In genomic region chr6:166556336-166556735, GRCh38 we compare ENCODE assay signal across 14 cellular contexts. TPM values are rescaled to one million over a fixed set of nuclear protein-coding genes. Genes with fewer than 3 reads are reported as not detected.
DNase-seq lines count a peak whose midpoint lies in the region; ATAC-seq, FAIRE-seq and TF ChIP-seq lines count a peak whose summit lies in the region.
"Had no signal": no experiment of that assay in that cellular context is flagged by ENCODE, and none has a peak within 500 bp of the region (broad histone marks: within the 10 kb centered on the region; RNA-seq: fewer than 3 reads in every experiment).

No MANE protein-coding gene starts in this region.

- intact Hi-C loops in ascending aorta (cut with DNase I) (loop anchor here (1.0 to 5.0 kb wide), 4 partner anchors 42 to 174 kb away; partner anchors contain the start of gene MPC1), posterior vena cava (cut with DNase I) (no loop called here)

- H3K79me2 ChIP-seq in keratinocyte (ENCODE audit: control insufficient read depth, insufficient read depth, low read length), result no peaks in the 10 kb centered on the region

- peak; percentile 5 for ATAC-seq in GM18511 (IDR thresholded peaks at IDR 0.05; ENCODE audit: unreplicated experiment)
- ATAC-seq in HG02588 (IDR thresholded peaks at IDR 0.05; ENCODE audit: unreplicated experiment), result no peak

- dilution Hi-C loops in keratinocyte (cut with MboI; ENCODE audit: extremely low pct_ligation_motif_present, low sequenced_read_pairs), result no loop called here

- peak overlapping the region in 1 of 2 donors; percentile 35 for H3K4me3 ChIP-seq in ascending aorta
- H3K4me3 ChIP-seq in keratinocyte (ENCODE audit: control insufficient read depth in 2 of 3, extremely low read depth in 1 of 3, insufficient read depth in 2 of 3, low read depth in 1 of 3, low read length in 3 of 3), result no peak overlapping the region
- peak overlapping the region in 2 of 3 donors; percentile 14 to 34 for H3K4me3 ChIP-seq in skeletal muscle tissue (ENCODE audit: low read length in 3 of 3)
- H3K4me3 ChIP-seq: BLaER1 treated with 17β-estradiol and CSF1 and Interleukin-3, amounts not matched to agents 10 nM and 100 nM; HAP-1 had no signal

- DNase-seq in ascending aorta (ENCODE audit: low spot score in 2 of 2), result no peak
- DNase-seq in keratinocyte (ENCODE audit: low read depth, low spot score), result no peak
- DNase-seq in iPS-NIHi11 (ENCODE audit: low spot score), result no peak
- no peak for DNase-seq in posterior vena cava (ENCODE audit: low spot score)
- no peak for DNase-seq in SHP77 (lab: John Stamatoyannopoulos, UW)
- DNase-seq: activated CD4-positive, CD25-positive, alpha-beta regulatory T cell; activated T-cell treated with anti-CD3 and anti-CD28 coated beads, Interleukin-2, amount 50 U/mL, for 24 hours; erythroblast; naive thymus-derived CD4-positive, alpha-beta T cell had no signal

- no peaks in the 10 kb centered on the region for H3K9me1 ChIP-seq in keratinocyte (ENCODE audit: control insufficient read depth, extremely low read depth, insufficient read depth, low read length)

- H3K27ac ChIP-seq in ascending aorta (peak overlapping the region; percentile 66 to 77), keratinocyte (ENCODE audit: control insufficient read depth, insufficient read depth, low read length) (peak overlapping the region; percentile 83), skeletal muscle tissue (ENCODE audit: low read depth, low read length) (peak overlapping the region; percentile 91)

- no peak overlapping the region for H2AFZ ChIP-seq in keratinocyte (ENCODE audit: control insufficient read depth, low read length)

- TF ChIP-seq CTCF in ascending aorta (IDR thresholded peaks at IDR 0.05), result no peak
- TF ChIP-seq CTCF in keratinocyte (optimal IDR thresholded peaks at IDR 0.05 in 1 of 3, IDR thresholded peaks at IDR 0.05 in 1 of 3, conservative IDR thresholded peaks at IDR 0.05 in 1 of 3; ENCODE audit: extremely low read depth in 1 of 3, insufficient read depth in 2 of 3, low read length in 3 of 3), result no peak

- no peaks in the 10 kb centered on the region for H4K20me1 ChIP-seq in keratinocyte (ENCODE audit: control insufficient read depth, extremely low read depth, insufficient read depth, low read length)

- no peak for FAIRE-seq in keratinocyte (lab: Jason Lieb, UNC)

- H3K4me1 ChIP-seq in ascending aorta (peaks cover 11 to 13% of the 10 kb centered on the region in 2 donors), keratinocyte (ENCODE audit: control insufficient read depth, extremely low read depth, insufficient read depth, low read length) (peaks cover 39% of the 10 kb centered on the region), skeletal muscle tissue (ENCODE audit: control insufficient read depth in 3 of 3, insufficient read depth in 3 of 3, low read length in 3 of 3) (peaks cover 32 to 42% (median 38%) of the 10 kb centered on the region in 3 donors)

- H3K9ac ChIP-seq in keratinocyte (ENCODE audit: control insufficient read depth, extremely low read depth, insufficient read depth, low read length) (peak overlapping the region; percentile 78), skeletal muscle tissue (ENCODE audit: low read depth in 1 of 3, low read length in 3 of 3) (peak overlapping the region in 2 of 3 donors; percentile 65 to 75)
- H3K9ac ChIP-seq: BLaER1 treated with 17β-estradiol and CSF1 and Interleukin-3, amounts not matched to agents 10 nM and 100 nM had no signal

- H3K4me2 ChIP-seq in keratinocyte (ENCODE audit: control insufficient read depth, extremely low read depth, insufficient read depth, low read depth, low read length), result peak overlapping the region; percentile 59

- H3K9me3 ChIP-seq in ascending aorta (no peaks in the 10 kb centered on the region), keratinocyte (ENCODE audit: control insufficient read depth, low read depth, low read length) (no peaks in the 10 kb centered on the region), skeletal muscle tissue (ENCODE audit: control insufficient read depth in 3 of 3, low read length in 3 of 3) (peaks cover 0 to 3% (median 0%) of the 10 kb centered on the region in 3 donors)
- H3K9me3 ChIP-seq: HAP-1 had no signal

- no peaks in the 10 kb centered on the region for H3K36me3 ChIP-seq in ascending aorta
- no peaks in the 10 kb centered on the region for H3K36me3 ChIP-seq in keratinocyte (ENCODE audit: control insufficient read depth in 2 of 2, extremely low read depth in 1 of 2, insufficient read depth in 2 of 2, low read length in 2 of 2)
- H3K36me3 ChIP-seq in skeletal muscle tissue (ENCODE audit: control insufficient read depth in 3 of 3, insufficient read depth in 3 of 3, low read length in 3 of 3), result peaks cover 0 to 2% (median 0%) of the 10 kb centered on the region in 3 donors
- H3K36me3 ChIP-seq: BLaER1 treated with 17β-estradiol and CSF1 and Interleukin-3, amounts not matched to agents 10 nM and 100 nM; HAP-1 had no signal

- H3K27me3 ChIP-seq in ascending aorta (no peaks in the 10 kb centered on the region), keratinocyte (ENCODE audit: control insufficient read depth, extremely low read depth, insufficient read depth, low read length) (no peaks in the 10 kb centered on the region), skeletal muscle tissue (ENCODE audit: control insufficient read depth in 3 of 3, insufficient read depth in 3 of 3, low read length in 3 of 3) (no peaks in the 10 kb centered on the region)
- H3K27me3 ChIP-seq: BLaER1 treated with 17β-estradiol and CSF1 and Interleukin-3, amounts not matched to agents 10 nM and 100 nM had no signal

RNA-seq across cellular contexts. Expression of gene RAMACL, which starts 30.1 kb away (rescaled TPM):
- total RNA-seq in ascending aorta (not detected), skeletal muscle tissue (1.0 TPM), posterior vena cava (1 to 10 TPM; 1.7 to 2.7 TPM)
- polyA plus RNA-seq in keratinocyte, result 4.0 to 7.7 TPM (median 5.3 TPM) in 3 replicates
- polyA plus RNA-seq in keratinocyte (2011; ENCODE audit: low read depth), result 4.1 TPM
- 5.2 and 5.7 TPM in 2 replicates for polyA plus RNA-seq in keratinocyte (2011; cell fraction: cytosol; rRNA removed)
- 4.1 and 5.0 TPM in 2 replicates for polyA plus RNA-seq in keratinocyte (2011; cell fraction: nucleus; rRNA removed)
- 3.9 and 6.1 TPM in 2 replicates for polyA plus RNA-seq in keratinocyte (2012; ENCODE audit: low replicate concordance)
- 2.7 to 3.8 TPM in 2 of 3 replicates, not detected in the other for polyA minus RNA-seq in keratinocyte
- 2.9 TPM for polyA minus RNA-seq in keratinocyte (2011; cell fraction: cytosol; rRNA and poly(A)+ RNA removed)
- 0.42 and 3.4 TPM in 2 replicates for polyA minus RNA-seq in keratinocyte (2011; cell fraction: nucleus; rRNA and poly(A)+ RNA removed)
- polyA plus RNA-seq: naive thymus-derived CD4-positive, alpha-beta T cell had no signal

Comparison
In these comparisons a context has a peak if more than half of its experiments do, and no peak if none do; other contexts are left out.
1. H3K4me3 ChIP-seq: peak in skeletal muscle tissue (2 of 3); none in keratinocyte (0 of 3).
2. Peak in every context shown above with its lines, with median percentiles within 50 percentile points of each other: H3K27ac ChIP-seq.